In the genomic region with DNA sequence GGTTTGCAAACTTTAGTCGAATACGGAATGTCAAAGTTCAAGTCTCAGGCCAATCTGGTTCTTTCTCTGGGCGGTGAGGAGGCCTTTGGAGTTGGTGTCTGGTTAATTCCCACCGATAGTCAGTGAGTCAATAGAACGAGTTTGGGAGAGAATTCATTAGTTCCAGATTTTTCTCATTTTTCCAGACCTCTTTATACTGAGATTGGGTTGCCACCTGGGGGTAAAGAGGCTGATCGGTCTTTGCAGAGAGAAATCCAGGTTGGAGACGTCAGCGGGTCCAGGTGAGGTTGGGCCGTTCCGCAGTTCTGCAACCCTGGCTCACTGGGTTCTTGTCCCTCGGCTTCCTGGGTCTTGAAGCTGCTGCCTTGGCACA, we compare ENCODE assay signal across 13 cellular contexts. TPM values are rescaled to one million over a fixed set of nuclear protein-coding genes. Genes with fewer than 3 reads are reported as not detected.
DNase-seq lines count a peak whose midpoint lies in the region; ATAC-seq and TF ChIP-seq lines count a peak whose summit lies in the region.
"Had no signal": no experiment of that assay in that cellular context is flagged by ENCODE, and none has a peak within 500 bp of the region (broad histone marks: within the 10 kb centered on the region; RNA-seq: fewer than 3 reads in every experiment).

No MANE protein-coding gene starts in this region.

- ATAC-seq in GM18520 (IDR thresholded peaks at IDR 0.05; ENCODE audit: unreplicated experiment) (no peak), GM21529 (IDR thresholded peaks at IDR 0.05; ENCODE audit: unreplicated experiment) (no peak), HG03045 (IDR thresholded peaks at IDR 0.05; ENCODE audit: unreplicated experiment) (no peak)
- ATAC-seq: effector memory CD8-positive, alpha-beta T cell; right cardiac atrium had no signal

- H3K4me3 ChIP-seq in DOHH2 (ENCODE audit: low read length), result peak overlapping the region; percentile 81
- peak overlapping the region; percentile 83 for H3K4me3 ChIP-seq in SK-N-MC
- peak overlapping the region; percentile 7 for H3K4me3 ChIP-seq in hepatocyte
- H3K4me3 ChIP-seq in prostate gland, result no peak overlapping the region

- H3F3A ChIP-seq in DOHH2 (ENCODE audit: control insufficient read depth, insufficient read depth), result peaks cover 22% of the 10 kb centered on the region

- H3K9ac ChIP-seq in SK-N-MC (ENCODE audit: insufficient read length), result no peak overlapping the region

- no peak for TF ChIP-seq POLR2A in prostate gland (IDR thresholded peaks at IDR 0.05)

- peaks cover 81% of the 10 kb centered on the region for H3K79me2 ChIP-seq in DOHH2 (ENCODE audit: control insufficient read depth, low read length)
- peaks cover 73% of the 10 kb centered on the region for H3K79me2 ChIP-seq in hepatocyte

- H3K27ac ChIP-seq in DOHH2 (ENCODE audit: low read depth, low read length) (0 out of 2 replicates have a peak overlapping the region, but pooled peaks have one; percentile 20), SK-N-MC (no peak overlapping the region), hepatocyte (peak overlapping the region; percentile 92), prostate gland (peak overlapping the region; percentile 15 to 17)

- intact Hi-C loops in prostate gland (cut with DNase I), result loop anchor here (5.0 to 10.0 kb wide), 3 partner anchors 76 to 419 kb away; no protein-coding TSS in a partner anchor

- H3K9me2 ChIP-seq in DOHH2 (replicated peaks; ENCODE audit: control insufficient read depth, low read length) (no peaks in the 10 kb centered on the region), hepatocyte (replicated peaks; ENCODE audit: insufficient read depth) (no peaks in the 10 kb centered on the region)

- H3K4me1 ChIP-seq in DOHH2 (ENCODE audit: control insufficient read depth, low read length), result peaks cover 48% of the 10 kb centered on the region
- H3K4me1 ChIP-seq in hepatocyte (ENCODE audit: insufficient read depth), result peaks cover 43% of the 10 kb centered on the region
- H3K4me1 ChIP-seq in prostate gland (replicated peaks), result peaks cover 4% of the 10 kb centered on the region

- H3K27me3 ChIP-seq in DOHH2 (ENCODE audit: control insufficient read depth, low read length) (no peaks in the 10 kb centered on the region), hepatocyte (no peaks in the 10 kb centered on the region), prostate gland (replicated peaks; ENCODE audit: insufficient read depth) (no peaks in the 10 kb centered on the region)

- peaks cover 38% of the 10 kb centered on the region for H4K20me1 ChIP-seq in DOHH2 (ENCODE audit: control insufficient read depth, insufficient read depth, low read depth, low read length)
- peaks cover 58% of the 10 kb centered on the region for H4K20me1 ChIP-seq in hepatocyte (ENCODE audit: insufficient read depth, poor library complexity, severe bottlenecking)

- TF ChIP-seq CTCF in DOHH2 (IDR thresholded peaks at IDR 0.05; ENCODE audit: low read depth, low read length, poor library complexity, severe bottlenecking) (no peak), hepatocyte (IDR thresholded peaks at IDR 0.05; ENCODE audit: poor library complexity) (no peak), prostate gland (IDR thresholded peaks at IDR 0.05) (no peak)

- peak overlapping the region; percentile 96 for H3K4me2 ChIP-seq in DOHH2 (ENCODE audit: low read length)
- peak overlapping the region; percentile 79 for H3K4me2 ChIP-seq in hepatocyte

- H3K9me3 ChIP-seq in DOHH2 (ENCODE audit: control insufficient read depth, insufficient read depth, low read length), result no peaks in the 10 kb centered on the region
- no peaks in the 10 kb centered on the region for H3K9me3 ChIP-seq in SK-N-MC (ENCODE audit: low read depth, low read length)
- no peaks in the 10 kb centered on the region for H3K9me3 ChIP-seq in hepatocyte (ENCODE audit: low read depth)
- H3K9me3 ChIP-seq in prostate gland, result no peaks in the 10 kb centered on the region

- H3K36me3 ChIP-seq in DOHH2 (ENCODE audit: control insufficient read depth, low read length) (peaks cover 55% of the 10 kb centered on the region), SK-N-MC (ENCODE audit: insufficient read depth, low read length) (no peaks in the 10 kb centered on the region), hepatocyte (replicated peaks; ENCODE audit: insufficient read depth, low read depth) (no peaks in the 10 kb centered on the region), prostate gland (no peaks in the 10 kb centered on the region)

- WGBS in hepatocyte (ENCODE audit: low lambda C conversion rate, missing lambda C conversion rate), result 39% methylated on average over 11 of the region's 11 CpGs
- 50% methylated on average over 11 of the region's 11 CpGs for WGBS in prostate gland

- H2AFZ ChIP-seq in hepatocyte, result no peak overlapping the region

- DNase-seq in SK-N-MC (ENCODE audit: low read depth, low spot score) (no peak), hepatocyte (ENCODE audit: low spot score) (no peak), prostate gland (ENCODE audit: low spot score) (no peak), AG08395 (ENCODE audit: low spot score) (no peak)
- DNase-seq: effector memory CD8-positive, alpha-beta T cell; GOT3; islet precursor cell; right cardiac atrium; stimulated activated CD8-positive, alpha-beta memory T cell treated with anti-CD3 and anti-CD28 coated beads, Interleukin-4, amount 100 ng/mL, for 48 hours had no signal

RNA-seq across cellular contexts. Expression of a gene that starts 1.3 kb away (rescaled TPM):
- total RNA-seq in hepatocyte, result 60.1 and 64.3 TPM in 2 replicates
- 76.8 and 92.5 TPM in 2 replicates for polyA plus RNA-seq in hepatocyte
- total RNA-seq in prostate gland, result 10 to 100 TPM; 96.3 to 99.2 TPM

Comparison
In these comparisons a context has a peak if more than half of its experiments do, and no peak if none do; other contexts are left out.
1. H3K4me3 ChIP-seq: peak in DOHH2 (single experiment), SK-N-MC (single experiment) and hepatocyte (single experiment); none in prostate gland (0 of 2).